Comparison of ENCODE assay signal across 14 cellular contexts in the genomic region with DNA sequence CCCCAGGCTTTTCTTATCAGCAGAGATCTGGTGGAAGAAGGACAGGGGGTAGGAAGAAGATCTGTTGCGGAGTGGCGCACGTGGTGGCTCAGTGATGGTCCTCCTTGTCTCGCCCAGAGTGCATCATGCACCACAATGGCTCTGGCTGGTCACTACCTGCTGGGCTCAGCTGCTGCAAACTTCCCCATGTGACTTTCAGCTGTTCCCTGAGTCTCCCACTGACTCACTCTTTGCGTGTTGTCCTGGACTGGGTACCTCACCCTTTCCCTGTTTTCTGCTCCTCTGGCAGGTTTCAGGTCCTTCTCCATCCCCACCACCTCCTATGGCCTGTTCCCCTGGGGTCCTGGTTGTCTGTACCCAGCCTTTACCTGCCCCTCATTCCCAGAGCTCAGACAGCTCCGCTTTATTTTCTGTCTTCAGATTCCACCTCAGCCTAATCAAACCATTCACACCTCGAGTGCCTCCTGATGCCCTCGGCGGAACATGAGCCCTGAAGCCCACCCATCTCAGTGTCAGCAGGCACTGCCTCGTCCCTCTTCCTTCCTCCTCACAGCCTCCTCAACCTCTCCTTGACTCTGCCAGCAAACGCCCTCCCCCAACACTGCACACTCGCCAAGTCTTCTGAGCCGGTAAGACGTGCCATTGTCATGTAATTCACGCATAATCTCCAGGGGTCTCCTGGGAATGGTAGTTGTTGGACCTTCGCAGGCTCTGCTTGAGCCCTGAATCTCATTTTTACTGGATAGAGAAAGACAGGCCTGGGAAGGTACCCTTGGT. TPM values are rescaled to one million over a fixed set of nuclear protein-coding genes. Genes with fewer than 3 reads are reported as not detected.
DNase-seq lines count a peak whose midpoint lies in the region; ATAC-seq, FAIRE-seq and TF ChIP-seq lines count a peak whose summit lies in the region.
"Had no signal": no experiment of that assay in that cellular context is flagged by ENCODE, and none has a peak within 500 bp of the region (broad histone marks: within the 10 kb centered on the region; RNA-seq: fewer than 3 reads in every experiment).

No MANE protein-coding gene starts in this region.

- no peak for TF ChIP-seq RAD21 in IMR-90 (IDR thresholded peaks at IDR 0.05; ENCODE audit: low read length)
- no peak for TF ChIP-seq RAD21 in H1 (IDR thresholded peaks at IDR 0.05 in 1 of 2, conservative IDR thresholded peaks at IDR 0.05 in 1 of 2; ENCODE audit: low read depth in 2 of 2, low read length in 2 of 2)

- peak overlapping the region; percentile 18; the same call in 1 of the 2 replicates for H3K18ac ChIP-seq in IMR-90 (ENCODE audit: low read depth, low read length)
- H3K18ac ChIP-seq in H1 (ENCODE audit: extremely low read depth, low read length) = peak overlapping the region; percentile 88

- intact Hi-C loops in IMR-90 (cut with micrococcal nuclease) = no loop called here
- intact Hi-C loops in lower lobe of right lung (cut with DNase I) = no loop called here

- H4K20me1 ChIP-seq in IMR-90 (ENCODE audit: insufficient read depth, low read length) = no peaks in the 10 kb centered on the region
- peaks cover 0 to under 1% of the 10 kb centered on the region in 2 experiments for H4K20me1 ChIP-seq in H1 (replicated peaks in 1 of 2; ENCODE audit: control insufficient read depth in 1 of 2, insufficient read depth in 2 of 2, low read length in 2 of 2)

- CTCF ChIA-PET in IMR-90 (lab: Yijun Ruan, JAX) (interaction anchor here (1.1 kb wide), 2 partner anchors 23 to 30 kb away, joined by 3 to 4 read pairs; partner anchors contain the start of gene C1S), H1 (lab: Charles Lee; ENCODE audit: partially characterized antibody) (interaction anchor here (1.0 to 4.3 kb wide), 15 partner anchors 10 to 128 kb away, joined by 3 to 34 read pairs (median 5); partner anchors contain the start of genes C1RL and C1S)
- CTCF ChIA-PET in activated CD4-positive, alpha-beta T cell treated with anti-CD3 and anti-CD28 coated beads, Interleukin-2, amount 10 ng/mL, durations not matched to agents 7 days and 5 days (lab: Charles Lee) = interaction anchor here (1.1 to 1.9 kb wide), 4 partner anchors 35 to 221 kb away, joined by 3 to 4 read pairs (median 3); partner anchors contain the start of genes C12orf57 and RNU7-1

- H2AK5ac ChIP-seq in IMR-90 (ENCODE audit: low read depth, low read length) (peak overlapping the region; percentile 91; the same call in 1 of the 2 replicates), H1 (ENCODE audit: low read depth, low read length) (no peak overlapping the region)

- peaks cover 4% of the 10 kb centered on the region for H3K27me3 Mint-ChIP-seq in activated CD4-positive, alpha-beta T cell treated with anti-CD3 and anti-CD28 coated beads, Interleukin-2, amount 10 ng/mL, durations not matched to agents 7 days and 5 days
- H3K27me3 Mint-ChIP-seq in effector memory CD8-positive, alpha-beta T cell = peaks cover 6 to 10% of the 10 kb centered on the region in 2 donors

- no peak overlapping the region for H3K27ac Mint-ChIP-seq in activated CD4-positive, alpha-beta T cell treated with anti-CD3 and anti-CD28 coated beads, Interleukin-2, amount 10 ng/mL, durations not matched to agents 7 days and 5 days
- no peak overlapping the region for H3K27ac Mint-ChIP-seq in effector memory CD8-positive, alpha-beta T cell
- H3K27ac Mint-ChIP-seq: activated T-cell treated with anti-CD3 and anti-CD28 coated beads, Interleukin-2, amount 50 U/mL, for 72 hours had no signal

- FAIRE-seq in H1 (lab: Jason Lieb, UNC) = peak; percentile 83
- FAIRE-seq: GM12878, pancreas, RCC 7860, TTC549 had no signal

- H2BK15ac ChIP-seq in IMR-90 (ENCODE audit: low read depth, low read length) (no peak overlapping the region), H1 (ENCODE audit: low read length) (peak overlapping the region; percentile 97; the same call in 1 of the 2 replicates)

- ATAC-seq in IMR-90 (ENCODE audit: low read depth) = no peak
- ATAC-seq in lower lobe of right lung = no peak
- ATAC-seq in effector memory CD8-positive, alpha-beta T cell (replicated peaks) = no peak
- ATAC-seq: activated T-cell treated with anti-CD3 and anti-CD28 coated beads, Interleukin-2, amount 50 U/mL, for 72 hours; GM12878; pancreas had no signal

- peak overlapping the region; percentile 2; the same call in 1 of the 2 replicates for H2BK20ac ChIP-seq in IMR-90 (ENCODE audit: low read depth, low read length)
- peak overlapping the region; percentile 87; the same call in 1 of the 2 replicates for H2BK20ac ChIP-seq in H1 (ENCODE audit: low read length)

- no peak overlapping the region; a peak in 2 of 4 replicates for H4K8ac ChIP-seq in IMR-90 (ENCODE audit: low read depth in 2 of 2, low read length in 2 of 2)
- H4K8ac ChIP-seq in H1 (ENCODE audit: extremely low read depth, insufficient read depth, low read length) = peak overlapping the region; percentile 1; the same call in 1 of the 2 replicates

- TF ChIP-seq POLR2A in IMR-90 (IDR thresholded peaks at IDR 0.05; ENCODE audit: low read depth, low read length) (no peak), H1 (IDR thresholded peaks at IDR 0.05; ENCODE audit: control extremely low read depth in 1 of 2, low read depth in 2 of 2, low read length in 2 of 2) (no peak)

- WGBS in IMR-90 (ENCODE audit: extremely low coverage in 2 of 2, insufficient read length in 1 of 2), 2 experiments = 69% methylated on average over 11 of the region's 16 CpGs; no CpG with 5 or more reads in 1 of the 2 experiments
- 69% methylated on average over 16 of the region's 16 CpGs; no CpG with 5 or more reads in 1 of the 2 experiments for WGBS in H1 (ENCODE audit: extremely low coverage in 1 of 2, insufficient coverage in 1 of 2, insufficient read length in 1 of 2, insufficient replicate concordance in 2 of 2, low coverage in 1 of 2, low lambda C conversion rate in 2 of 2, missing lambda C conversion rate in 1 of 2), 2 experiments

- peaks cover 13 to 28% of the 10 kb centered on the region in 2 experiments; a peak in 3 of 4 replicates for H3K79me1 ChIP-seq in IMR-90 (ENCODE audit: low read depth in 1 of 2, low read length in 2 of 2)
- H3K79me1 ChIP-seq in H1 (ENCODE audit: low read depth, low read length) = no peaks in the 10 kb centered on the region

- TF ChIP-seq EP300 in H1 (IDR thresholded peaks at IDR 0.05; ENCODE audit: borderline replicate concordance in 1 of 2, low read depth in 2 of 2, low read length in 2 of 2) = no peak

- H2AK9ac ChIP-seq in IMR-90 (replicated peaks; ENCODE audit: low read depth, low read length, poor library complexity) = no peak overlapping the region

- TF ChIP-seq CTCF in IMR-90 (conservative IDR thresholded peaks at IDR 0.05; ENCODE audit: low read depth, low read length) (no peak), H1 (IDR thresholded peaks at IDR 0.05; ENCODE audit: control extremely low read depth in 1 of 3, insufficient read depth in 1 of 3, low read depth in 1 of 3, low read length in 3 of 3) (no peak), lower lobe of right lung (IDR thresholded peaks at IDR 0.05) (no peak)

- 0 out of 2 replicates have a peak overlapping the region, but pooled peaks have one; percentile 13 for H2BK120ac ChIP-seq in IMR-90 (ENCODE audit: low read depth, low read length)
- H2BK120ac ChIP-seq in H1 (replicated peaks; ENCODE audit: low read depth, low read length) = no peak overlapping the region

- H4K5ac ChIP-seq in IMR-90 (ENCODE audit: low read depth, low read length) (no peak overlapping the region; the same call in 1 of the 2 replicates), H1 (ENCODE audit: insufficient read length, low read depth, low read length) (peak overlapping the region; percentile 7)

- H3K27ac ChIP-seq in IMR-90 (ENCODE audit: insufficient read depth, low read length) (peak overlapping the region; percentile 1; the same call in 1 of the 2 replicates), H1 (ENCODE audit: low read depth, low read length) (no peak overlapping the region), lower lobe of right lung (peak overlapping the region; percentile 78), subcutaneous abdominal adipose tissue (ENCODE audit: low read depth, low read length) (peak overlapping the region; percentile 88)
- H3K27ac ChIP-seq: pancreas had no signal

- H3K4me3 Mint-ChIP-seq in activated CD4-positive, alpha-beta T cell treated with anti-CD3 and anti-CD28 coated beads, Interleukin-2, amount 10 ng/mL, durations not matched to agents 7 days and 5 days = no peak overlapping the region
- peak overlapping the region in 1 of 2 donors; percentile 82 for H3K4me3 Mint-ChIP-seq in effector memory CD8-positive, alpha-beta T cell

- peak overlapping the region; percentile 5 for H2AFZ ChIP-seq in IMR-90 (replicated peaks; ENCODE audit: low read length, poor library complexity)
- peak overlapping the region; percentile 21; the same call in 1 of the 2 replicates for H2AFZ ChIP-seq in H1 (ENCODE audit: low read length)

- H3K9ac ChIP-seq in IMR-90 (ENCODE audit: low read depth, low read length) = peak overlapping the region; percentile 92
- H3K9ac ChIP-seq in H1 (replicated peaks in 1 of 4; ENCODE audit: extremely low read depth in 1 of 4, low read depth in 3 of 4, low read length in 3 of 4) = peak overlapping the region in 1 of 4 experiments; percentile 24; a peak in 1 of 7 replicates
- peak overlapping the region in 2 of 5 donors; percentile 37 to 73 for H3K9ac ChIP-seq in subcutaneous abdominal adipose tissue (ENCODE audit: low read length in 5 of 5)

- POLR2A ChIA-PET in IMR-90 (lab: Charles Lee; ENCODE audit: unreplicated experiment) (no interaction called here), H1 (lab: Charles Lee; ENCODE audit: partially characterized antibody) (interaction anchor here (0.7 to 2.6 kb wide), 11 partner anchors 9 to 165 kb away, joined by 3 to 14 read pairs (median 3); partner anchors contain the start of genes C12orf57, C1RL and RNU7-1)
- POLR2A ChIA-PET in activated CD4-positive, alpha-beta T cell treated with anti-CD3 and anti-CD28 coated beads, Interleukin-2, amount 10 ng/mL, durations not matched to agents 7 days and 5 days (lab: Charles Lee) = no interaction called here

- H3K14ac ChIP-seq in IMR-90 (replicated peaks; ENCODE audit: low read depth, low read length) (peak overlapping the region; percentile 8; the same call in 1 of the 2 replicates), H1 (ENCODE audit: insufficient read length) (no peak overlapping the region)

- H3K27me3 ChIP-seq in IMR-90 (ENCODE audit: control insufficient read depth, insufficient read depth, low read length) (no peaks in the 10 kb centered on the region), H1 (replicated peaks in 1 of 4; ENCODE audit: control insufficient read depth in 3 of 4, extremely low read depth in 1 of 4, insufficient read depth in 3 of 4, low read length in 3 of 4) (no peaks in the 10 kb centered on the region; a peak in 1 of 7 replicates), lower lobe of right lung (ENCODE audit: low read depth) (no peaks in the 10 kb centered on the region), subcutaneous abdominal adipose tissue (ENCODE audit: control insufficient read depth in 5 of 5, insufficient read depth in 4 of 5, low read length in 5 of 5) (peaks cover 0 to 6% (median 0%) of the 10 kb centered on the region in 5 donors)
- H3K27me3 ChIP-seq: pancreas had no signal

- peak overlapping the region; percentile 98 for H2BK12ac ChIP-seq in H1 (ENCODE audit: low read depth, low read length)

- H3K79me2 ChIP-seq in H1 (ENCODE audit: control insufficient read depth in 1 of 2, insufficient read depth in 2 of 2, low read length in 2 of 2) = no peaks in the 10 kb centered on the region

- H4K91ac ChIP-seq in IMR-90 (ENCODE audit: insufficient read depth, low read depth, low read length) (peak overlapping the region; percentile 99; the same call in 1 of the 2 replicates), H1 (replicated peaks; ENCODE audit: insufficient read length, low read length) (peak overlapping the region; percentile 35)

- no peak overlapping the region for H3K4me3 ChIP-seq in IMR-90 (ENCODE audit: insufficient read depth, low read depth, low read length)
- H3K4me3 ChIP-seq in H1 (ENCODE audit: extremely low read depth in 1 of 4, insufficient read depth in 2 of 4, low read depth in 3 of 4, low read length in 4 of 4) = peak overlapping the region in 1 of 4 experiments; percentile 28; a peak in 1 of 8 replicates
- H3K4me3 ChIP-seq in lower lobe of right lung = peak overlapping the region; percentile 65
- peak overlapping the region; percentile 46 to 74 (median 70) for H3K4me3 ChIP-seq in subcutaneous abdominal adipose tissue (ENCODE audit: low read depth in 1 of 5, low read length in 5 of 5)
- H3K4me3 ChIP-seq: GM12878 had no signal

- peaks cover 8% of the 10 kb centered on the region for H3K4me1 Mint-ChIP-seq in activated CD4-positive, alpha-beta T cell treated with anti-CD3 and anti-CD28 coated beads, Interleukin-2, amount 10 ng/mL, durations not matched to agents 7 days and 5 days
- H3K4me1 Mint-ChIP-seq in effector memory CD8-positive, alpha-beta T cell (ENCODE audit: low read depth in 2 of 2) = peaks cover 10 to 12% of the 10 kb centered on the region in 2 donors

- no peaks in the 10 kb centered on the region for H3K9me3 Mint-ChIP-seq in activated CD4-positive, alpha-beta T cell treated with anti-CD3 and anti-CD28 coated beads, Interleukin-2, amount 10 ng/mL, durations not matched to agents 7 days and 5 days
- H3K9me3 Mint-ChIP-seq in effector memory CD8-positive, alpha-beta T cell = no peaks in the 10 kb centered on the region
- H3K9me3 Mint-ChIP-seq: activated T-cell treated with anti-CD3 and anti-CD28 coated beads, Interleukin-2, amount 50 U/mL, for 72 hours had no signal

- peak overlapping the region; percentile 22; the same call in 1 of the 2 replicates for H3K23ac ChIP-seq in IMR-90 (ENCODE audit: low read depth, low read length)
- H3K23ac ChIP-seq in H1 (ENCODE audit: insufficient read length) = no peak overlapping the region

- peaks cover 49% of the 10 kb centered on the region for H3K36me3 ChIP-seq in IMR-90 (ENCODE audit: control insufficient read depth, insufficient read depth, low read length)
- no peaks in the 10 kb centered on the region; a peak in 1 of 8 replicates for H3K36me3 ChIP-seq in H1 (ENCODE audit: control insufficient read depth in 2 of 4, insufficient read depth in 4 of 4, low read length in 3 of 4)
- peaks cover 25% of the 10 kb centered on the region for H3K36me3 ChIP-seq in lower lobe of right lung
- peaks cover 0 to 30% (median 20%) of the 10 kb centered on the region in 5 donors for H3K36me3 ChIP-seq in subcutaneous abdominal adipose tissue (ENCODE audit: control insufficient read depth in 5 of 5, insufficient read depth in 5 of 5, low read length in 5 of 5)
- H3K36me3 ChIP-seq: pancreas had no signal

- H2BK5ac ChIP-seq in IMR-90 (ENCODE audit: low read depth, low read length, poor library complexity, severe bottlenecking) (no peak overlapping the region), H1 (ENCODE audit: low read depth, low read length) (peak overlapping the region; percentile 49)

- peaks cover 26% of the 10 kb centered on the region for H3K4me1 ChIP-seq in IMR-90 (ENCODE audit: control insufficient read depth, insufficient read depth, low read length)
- peaks cover 7 to 21% (median 16%) of the 10 kb centered on the region in 4 experiments for H3K4me1 ChIP-seq in H1 (replicated peaks in 1 of 4; ENCODE audit: control insufficient read depth in 3 of 4, insufficient read depth in 4 of 4, low read length in 3 of 4)
- H3K4me1 ChIP-seq in lower lobe of right lung = peaks cover 7% of the 10 kb centered on the region
- peaks cover 5 to 41% (median 32%) of the 10 kb centered on the region in 5 donors for H3K4me1 ChIP-seq in subcutaneous abdominal adipose tissue (ENCODE audit: control insufficient read depth in 5 of 5, insufficient read depth in 5 of 5, low read length in 5 of 5)

- dilution Hi-C loops in IMR-90 (cut with HindIII; ENCODE audit: low sequenced_read_pairs, unreplicated experiment) = no loop called here

- no TSS peak for BruUV-seq in IMR-90 (replicated peaks; lab: Mats Ljungman, UMichigan)

- H3K9me3 ChIP-seq in IMR-90 (ENCODE audit: control insufficient read depth, insufficient read depth, low read length) (no peaks in the 10 kb centered on the region), H1 (ENCODE audit: insufficient read depth in 2 of 2, low read depth in 1 of 2, low read length in 1 of 2) (no peaks in the 10 kb centered on the region), lower lobe of right lung (no peaks in the 10 kb centered on the region), subcutaneous abdominal adipose tissue (ENCODE audit: control insufficient read depth in 5 of 5, low read length in 5 of 5) (no peaks in the 10 kb centered on the region)
- H3K9me3 ChIP-seq: pancreas had no signal

- H3K36me3 Mint-ChIP-seq in activated CD4-positive, alpha-beta T cell treated with anti-CD3 and anti-CD28 coated beads, Interleukin-2, amount 10 ng/mL, durations not matched to agents 7 days and 5 days (ENCODE audit: low read depth) = no peaks in the 10 kb centered on the region
- peaks cover 2% of the 10 kb centered on the region for H3K36me3 Mint-ChIP-seq in effector memory CD8-positive, alpha-beta T cell (ENCODE audit: insufficient read depth)

- H3K56ac ChIP-seq in IMR-90 (ENCODE audit: extremely low read depth, insufficient read depth, low read length) (no peak overlapping the region), H1 (replicated peaks; ENCODE audit: insufficient read length, low read depth, low read length) (no peak overlapping the region)

- H3K9me1 ChIP-seq in IMR-90 (ENCODE audit: insufficient read depth, low read length) = peaks cover 24% of the 10 kb centered on the region

- peak overlapping the region; percentile 92; the same call in 1 of the 2 replicates for H3K4me2 ChIP-seq in IMR-90 (ENCODE audit: low read depth, low read length)
- peak overlapping the region; percentile 45 to 84 for H3K4me2 ChIP-seq in H1 (ENCODE audit: insufficient read depth in 1 of 2, low read depth in 2 of 2, low read length in 2 of 2)

- DNase-seq in IMR-90 (peak; percentile 55), H1 (ENCODE audit: low read depth in 1 of 2, low spot score in 2 of 2) (no peak), lower lobe of right lung (no peak), HK-2 (ENCODE audit: unreplicated experiment) (no peak), mucosa of gallbladder (ENCODE audit: low spot score) (no peak)
- no peak for DNase-seq in activated CD4-positive, alpha-beta T cell treated with anti-CD3 and anti-CD28 coated beads, Interleukin-2, amount 10 ng/mL, durations not matched to agents 7 days and 5 days
- no peak for DNase-seq in effector memory CD8-positive, alpha-beta T cell
- DNase-seq: activated T-cell treated with anti-CD3 and anti-CD28 coated beads, Interleukin-2, amount 50 U/mL, for 72 hours; DMS 273 treated with DMSO at 0.1 percent for 48 hours; pancreas had no signal

- H3K4ac ChIP-seq in IMR-90 (ENCODE audit: low read depth, low read length) = peak overlapping the region; percentile 99
- no peak overlapping the region for H3K4ac ChIP-seq in H1 (replicated peaks; ENCODE audit: insufficient read length, low read depth, low read length)

- H3K23me2 ChIP-seq in H1 (ENCODE audit: low read depth, low read length) = peaks cover 2% of the 10 kb centered on the region; the same call in 1 of the 2 replicates

- in situ Hi-C loops in IMR-90 (cut with MboI; ENCODE audit: low sequenced_read_pairs) = no loop called here

RNA-seq across cellular contexts. Expression of gene C1R, which starts 1.8 kb away (rescaled TPM):
- 19.4 and 38.4 TPM in 2 replicates for total RNA-seq in IMR-90 (2012; rRNA removed)
- 153 and 165 TPM in 2 replicates for polyA plus RNA-seq in IMR-90 (2012; rRNA removed)
- polyA plus RNA-seq in IMR-90 (2012; cell fraction: cytosol; rRNA removed) = 93.2 and 225 TPM in 2 replicates
- polyA plus RNA-seq in IMR-90 (2012; cell fraction: nucleus; rRNA removed; ENCODE audit: low replicate concordance) = 86.8 and 97.2 TPM in 2 replicates
- total RNA-seq in H1 (2021; fragmentation: NEBNext Ultra II Directional; extraction: Animal tissue kit (Norgen Biotek cat#: 25700)) = 6.9 and 7.7 TPM in 2 replicates
- polyA plus RNA-seq in H1 (2011; rRNA removed) = 16.3 and 19.3 TPM in 2 replicates
- polyA plus RNA-seq in H1 (2011; cell fraction: cytosol; rRNA removed) = 18.6 TPM
- polyA plus RNA-seq in H1 (2011; cell fraction: nucleus; rRNA removed) = 26.5 TPM
- 7.2 to 11.4 TPM (median 9.5 TPM) in 4 replicates for polyA plus RNA-seq in H1 (2012, experiment 1 of 2)
- polyA plus RNA-seq in H1 (2012, experiment 2 of 2) = 7.6 TPM
- 9.3 TPM for polyA plus RNA-seq in H1 (2013, experiment 1 of 2)
- 7.6 TPM for polyA plus RNA-seq in H1 (2013, experiment 2 of 2)
- polyA minus RNA-seq in H1 (2011; rRNA and poly(A)+ RNA removed) = 12.8 and 12.9 TPM in 2 replicates
- 3.0 TPM for polyA minus RNA-seq in H1 (2011; cell fraction: cytosol; rRNA and poly(A)+ RNA removed)
- 5.2 TPM for polyA minus RNA-seq in H1 (2011; cell fraction: nucleus; rRNA and poly(A)+ RNA removed)
- 373 TPM for total RNA-seq in lower lobe of right lung
- total RNA-seq in activated CD4-positive, alpha-beta T cell treated with anti-CD3 and anti-CD28 coated beads, Interleukin-2, amount 10 ng/mL, durations not matched to agents 7 days and 5 days = 1 to 10 TPM; 2.2 to 3.5 TPM
- total RNA-seq in mucosa of gallbladder = 303 TPM

RNA-seq across cellular contexts. Expression of gene C1RL, which starts 18.6 kb away (rescaled TPM):
- 7.5 and 9.1 TPM in 2 replicates for total RNA-seq in IMR-90 (2012; rRNA removed)
- 12.0 and 12.3 TPM in 2 replicates for polyA plus RNA-seq in IMR-90 (2012; rRNA removed)
- 4.2 and 12.6 TPM in 2 replicates for polyA plus RNA-seq in IMR-90 (2012; cell fraction: cytosol; rRNA removed)
- 18.0 and 18.4 TPM in 2 replicates for polyA plus RNA-seq in IMR-90 (2012; cell fraction: nucleus; rRNA removed; ENCODE audit: low replicate concordance)
- total RNA-seq in H1 (2021; fragmentation: NEBNext Ultra II Directional; extraction: Animal tissue kit (Norgen Biotek cat#: 25700)) = 11.4 and 14.7 TPM in 2 replicates
- 15.5 and 16.7 TPM in 2 replicates for polyA plus RNA-seq in H1 (2011; rRNA removed)
- polyA plus RNA-seq in H1 (2011; cell fraction: cytosol; rRNA removed) = 14.0 TPM
- polyA plus RNA-seq in H1 (2011; cell fraction: nucleus; rRNA removed) = 18.4 TPM
- 8.1 to 14.1 TPM (median 12.9 TPM) in 4 replicates for polyA plus RNA-seq in H1 (2012, experiment 1 of 2)
- polyA plus RNA-seq in H1 (2012, experiment 2 of 2) = 8.0 TPM
- polyA plus RNA-seq in H1 (2013, experiment 1 of 2) = 11.8 TPM
- polyA plus RNA-seq in H1 (2013, experiment 2 of 2) = 16.2 TPM
- 17.1 and 17.6 TPM in 2 replicates for polyA minus RNA-seq in H1 (2011; rRNA and poly(A)+ RNA removed)
- 13.9 TPM for polyA minus RNA-seq in H1 (2011; cell fraction: cytosol; rRNA and poly(A)+ RNA removed)
- polyA minus RNA-seq in H1 (2011; cell fraction: nucleus; rRNA and poly(A)+ RNA removed) = 15.1 TPM
- total RNA-seq in lower lobe of right lung = 80.5 TPM
- 10 to 100 TPM; 31.2 to 31.4 TPM for total RNA-seq in activated CD4-positive, alpha-beta T cell treated with anti-CD3 and anti-CD28 coated beads, Interleukin-2, amount 10 ng/mL, durations not matched to agents 7 days and 5 days
- 49.6 TPM for total RNA-seq in mucosa of gallbladder

RNA-seq across cellular contexts. Expression of gene C1S, which starts 29.9 kb away (rescaled TPM):
- total RNA-seq in IMR-90 (2012; rRNA removed) (34.4 and 49.6 TPM in 2 replicates), lower lobe of right lung (280 TPM), mucosa of gallbladder (319 TPM)
- polyA plus RNA-seq in IMR-90 (2012; rRNA removed) (64.1 and 85.4 TPM in 2 replicates), H1 (2011; rRNA removed) (3.5 and 4.4 TPM in 2 replicates)
- polyA plus RNA-seq in IMR-90 (2012; cell fraction: cytosol; rRNA removed) = 38.0 and 64.8 TPM in 2 replicates
- polyA plus RNA-seq in IMR-90 (2012; cell fraction: nucleus; rRNA removed; ENCODE audit: low replicate concordance) = 60.2 and 228 TPM in 2 replicates
- total RNA-seq in H1 (2021; fragmentation: NEBNext Ultra II Directional; extraction: Animal tissue kit (Norgen Biotek cat#: 25700)) = 5.0 and 7.3 TPM in 2 replicates
- 5.3 TPM for polyA plus RNA-seq in H1 (2011; cell fraction: cytosol; rRNA removed)
- 8.3 TPM for polyA plus RNA-seq in H1 (2011; cell fraction: nucleus; rRNA removed)
- polyA plus RNA-seq in H1 (2012, experiment 1 of 2) = 6.8 to 8.0 TPM (median 7.2 TPM) in 4 replicates
- 1.6 TPM for polyA plus RNA-seq in H1 (2012, experiment 2 of 2)
- 7.8 TPM for polyA plus RNA-seq in H1 (2013, experiment 1 of 2)
- 8.1 TPM for polyA plus RNA-seq in H1 (2013, experiment 2 of 2)
- polyA minus RNA-seq in H1 (2011; rRNA and poly(A)+ RNA removed) = 5.7 and 6.4 TPM in 2 replicates
- polyA minus RNA-seq in H1 (2011; cell fraction: cytosol; rRNA and poly(A)+ RNA removed) = 1.1 TPM
- polyA minus RNA-seq in H1 (2011; cell fraction: nucleus; rRNA and poly(A)+ RNA removed) = 7.2 TPM
- 1 to 10 TPM; 1.1 to 1.4 TPM for total RNA-seq in activated CD4-positive, alpha-beta T cell treated with anti-CD3 and anti-CD28 coated beads, Interleukin-2, amount 10 ng/mL, durations not matched to agents 7 days and 5 days

RNA-seq across cellular contexts. Expression of gene RBP5, which starts 38.3 kb away (rescaled TPM):
- total RNA-seq in IMR-90 (2012; rRNA removed) (not detected in 2 replicates), lower lobe of right lung (1.1 TPM), mucosa of gallbladder (7.1 TPM)
- polyA plus RNA-seq in IMR-90 (2012; rRNA removed) (0.15 TPM in 1 of 2 replicates, not detected in the other), H1 (2011; rRNA removed) (1.1 and 1.2 TPM in 2 replicates)
- polyA plus RNA-seq in IMR-90 (2012; cell fraction: cytosol; rRNA removed) = not detected in 2 replicates
- 0.38 and 1.1 TPM in 2 replicates for polyA plus RNA-seq in IMR-90 (2012; cell fraction: nucleus; rRNA removed; ENCODE audit: low replicate concordance)
- total RNA-seq in H1 (2021; fragmentation: NEBNext Ultra II Directional; extraction: Animal tissue kit (Norgen Biotek cat#: 25700)) = 0.67 and 1.9 TPM in 2 replicates
- polyA plus RNA-seq in H1 (2011; cell fraction: cytosol; rRNA removed) = 2.9 TPM
- 6.5 TPM for polyA plus RNA-seq in H1 (2011; cell fraction: nucleus; rRNA removed)
- polyA plus RNA-seq in H1 (2012, experiment 1 of 2) = 1.5 to 3.5 TPM (median 2.8 TPM) in 4 replicates
- polyA plus RNA-seq in H1 (2012, experiment 2 of 2) = 0.70 TPM
- polyA plus RNA-seq in H1 (2013, experiment 1 of 2) = 1.1 TPM
- 0.90 TPM for polyA plus RNA-seq in H1 (2013, experiment 2 of 2)
- polyA minus RNA-seq in H1 (2011; rRNA and poly(A)+ RNA removed) = 1.4 and 3.5 TPM in 2 replicates
- polyA minus RNA-seq in H1 (2011; cell fraction: cytosol; rRNA and poly(A)+ RNA removed) = not detected
- polyA minus RNA-seq in H1 (2011; cell fraction: nucleus; rRNA and poly(A)+ RNA removed) = 3.3 TPM
- under 1 TPM in 1 of 2 experiments, not detected in 1; 0.42 TPM for total RNA-seq in activated CD4-positive, alpha-beta T cell treated with anti-CD3 and anti-CD28 coated beads, Interleukin-2, amount 10 ng/mL, durations not matched to agents 7 days and 5 days

RNA-seq across cellular contexts. Expression of gene CLSTN3, which starts 39.8 kb away (rescaled TPM):
- 4.1 and 5.3 TPM in 2 replicates for total RNA-seq in IMR-90 (2012; rRNA removed)
- polyA plus RNA-seq in IMR-90 (2012; rRNA removed) = 14.5 and 16.4 TPM in 2 replicates
- polyA plus RNA-seq in IMR-90 (2012; cell fraction: cytosol; rRNA removed) = 18.2 and 22.0 TPM in 2 replicates
- polyA plus RNA-seq in IMR-90 (2012; cell fraction: nucleus; rRNA removed; ENCODE audit: low replicate concordance) = 118 and 208 TPM in 2 replicates
- 19.9 and 20.4 TPM in 2 replicates for total RNA-seq in H1 (2021; fragmentation: NEBNext Ultra II Directional; extraction: Animal tissue kit (Norgen Biotek cat#: 25700))
- polyA plus RNA-seq in H1 (2011; rRNA removed) = 26.3 and 43.9 TPM in 2 replicates
- polyA plus RNA-seq in H1 (2011; cell fraction: cytosol; rRNA removed) = 29.3 TPM
- 56.8 TPM for polyA plus RNA-seq in H1 (2011; cell fraction: nucleus; rRNA removed)
- polyA plus RNA-seq in H1 (2012, experiment 1 of 2) = 13.4 to 23.8 TPM (median 20.6 TPM) in 4 replicates
- polyA plus RNA-seq in H1 (2012, experiment 2 of 2) = 16.7 TPM
- polyA plus RNA-seq in H1 (2013, experiment 1 of 2) = 41.1 TPM
- polyA plus RNA-seq in H1 (2013, experiment 2 of 2) = 32.6 TPM
- polyA minus RNA-seq in H1 (2011; rRNA and poly(A)+ RNA removed) = 41.2 and 41.6 TPM in 2 replicates
- polyA minus RNA-seq in H1 (2011; cell fraction: cytosol; rRNA and poly(A)+ RNA removed) = 27.0 TPM
- 31.5 TPM for polyA minus RNA-seq in H1 (2011; cell fraction: nucleus; rRNA and poly(A)+ RNA removed)
- 36.8 TPM for total RNA-seq in lower lobe of right lung
- 10 to 100 TPM; 74.0 to 74.1 TPM for total RNA-seq in activated CD4-positive, alpha-beta T cell treated with anti-CD3 and anti-CD28 coated beads, Interleukin-2, amount 10 ng/mL, durations not matched to agents 7 days and 5 days
- 40.6 TPM for total RNA-seq in mucosa of gallbladder
